In the genomic region with DNA sequence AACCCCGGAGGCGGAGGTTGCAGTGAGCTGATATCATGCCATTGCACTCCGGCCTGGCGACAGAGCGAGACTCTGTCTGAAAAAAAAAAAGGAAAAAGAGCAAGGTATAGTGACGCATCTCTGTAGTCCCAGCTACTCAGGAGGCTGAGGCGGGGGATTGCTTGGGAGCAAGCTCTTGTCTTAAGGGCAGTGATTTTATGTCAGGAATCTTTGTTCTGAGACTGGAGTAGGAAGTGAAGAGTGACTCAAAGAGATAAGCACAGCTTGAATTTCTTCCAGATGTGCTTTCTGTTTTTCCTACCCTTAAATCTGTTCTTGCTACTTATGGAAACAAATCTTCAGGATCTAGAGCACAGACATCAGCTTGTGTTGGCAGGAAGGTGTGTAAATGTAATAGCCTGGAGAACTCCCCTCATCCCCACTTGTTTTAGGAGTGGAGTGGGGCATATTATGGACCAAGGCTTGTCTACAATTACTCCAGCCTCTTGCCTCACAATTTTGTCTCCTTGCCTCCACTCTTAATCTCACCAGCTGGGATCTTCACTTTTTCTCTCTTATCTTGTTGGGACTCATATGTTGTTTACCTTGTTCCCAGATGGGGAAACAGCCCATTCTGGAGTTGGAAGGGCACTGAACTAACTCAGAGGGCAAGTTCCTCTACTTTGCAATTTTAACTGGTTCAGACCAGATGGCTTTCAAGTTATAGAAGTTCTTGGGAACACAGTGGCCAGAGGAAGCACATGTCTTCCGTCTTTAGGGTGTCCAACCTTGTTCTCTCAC, we compare ENCODE assay signal across 15 cellular contexts. TPM values are rescaled to one million over a fixed set of nuclear protein-coding genes. Genes with fewer than 3 reads are reported as not detected.
A peak's percentile ranks its signal among the peaks of the same experiment; 100 is the strongest.
DNase-seq lines count a peak whose midpoint lies in the region; ATAC-seq, FAIRE-seq and TF ChIP-seq lines count a peak whose summit lies in the region.
"Had no signal": no experiment of that assay in that cellular context is flagged by ENCODE, and none has a peak within 500 bp of the region (broad histone marks: within the 10 kb centered on the region; RNA-seq: fewer than 3 reads in every experiment).

No MANE protein-coding gene starts in this region.

- no peak for TF ChIP-seq CTCF in activated CD8-positive, alpha-beta T cell treated with anti-CD3 and anti-CD28 coated beads for 36 hours (IDR thresholded peaks at IDR 0.05)
- TF ChIP-seq CTCF in RWPE1 (conservative IDR thresholded peaks at IDR 0.05; ENCODE audit: low read depth) (no peak), endothelial cell of umbilical vein (IDR thresholded peaks at IDR 0.05; ENCODE audit: extremely low read depth in 1 of 2, insufficient read depth in 1 of 2, low read depth in 1 of 2, low read length in 2 of 2) (no peak), osteoblast (IDR thresholded peaks at IDR 0.05; ENCODE audit: extremely low read depth, low read depth, low read length) (no peak)

- H3K36me3 Mint-ChIP-seq in activated CD8-positive, alpha-beta T cell treated with anti-CD3 and anti-CD28 coated beads for 36 hours (ENCODE audit: low read depth): peaks cover 53% of the 10 kb centered on the region
- peaks cover 68% of the 10 kb centered on the region for H3K36me3 Mint-ChIP-seq in activated CD8-positive, alpha-beta T cell treated with anti-CD3 and anti-CD28 coated beads, Interleukin-2, amount 10 ng/mL, durations not matched to agents 7 days and 5 days (ENCODE audit: low read depth)

- peak overlapping the region; percentile 77 for H3K27ac Mint-ChIP-seq in activated CD8-positive, alpha-beta T cell treated with anti-CD3 and anti-CD28 coated beads for 36 hours
- no peak overlapping the region for H3K27ac Mint-ChIP-seq in activated CD8-positive, alpha-beta T cell treated with anti-CD3 and anti-CD28 coated beads, Interleukin-2, amount 10 ng/mL, durations not matched to agents 7 days and 5 days

- H4K20me1 ChIP-seq in endothelial cell of umbilical vein (replicated peaks; ENCODE audit: control insufficient read depth, extremely low read depth, insufficient read depth, low read length) (peaks cover 3% of the 10 kb centered on the region), osteoblast (ENCODE audit: insufficient read depth, low read length) (peaks cover 69% of the 10 kb centered on the region)

- dilution Hi-C loops in endothelial cell of umbilical vein (cut with MboI; ENCODE audit: extremely low pct_ligation_motif_present, low sequenced_read_pairs): no loop called here

- CTCF ChIA-PET in activated CD8-positive, alpha-beta T cell treated with anti-CD3 and anti-CD28 coated beads for 36 hours (lab: Charles Lee): interaction anchor here (1.1 to 1.8 kb wide), 2 partner anchors 9 to 10 kb away, joined by 3 read pairs; no protein-coding TSS in a partner anchor
- CTCF ChIA-PET in activated CD8-positive, alpha-beta T cell treated with anti-CD3 and anti-CD28 coated beads, Interleukin-2, amount 10 ng/mL, durations not matched to agents 7 days and 5 days (lab: Charles Lee): interaction anchor here (1.0 to 1.7 kb wide), 3 partner anchors 10 to 12 kb away, joined by 4 to 7 read pairs (median 4); partner anchors contain the start of gene DDX55
- CTCF ChIA-PET in RWPE1 (lab: Yijun Ruan, JAX) (no interaction called here), endothelial cell of umbilical vein (lab: Charles Lee) (interaction anchor here (2.8 kb wide), 1 partner anchor 10 kb away, joined by 7 read pairs; no protein-coding TSS in a partner anchor)

- no peak for ATAC-seq in activated CD8-positive, alpha-beta T cell treated with anti-CD3 and anti-CD28 coated beads for 36 hours
- no peak for ATAC-seq in activated CD8-positive, alpha-beta T cell treated with anti-CD3 and anti-CD28 coated beads, Interleukin-2, amount 10 ng/mL, durations not matched to agents 7 days and 5 days
- no peak for ATAC-seq in GM19328 (IDR thresholded peaks at IDR 0.05; ENCODE audit: unreplicated experiment)
- ATAC-seq: A549, Panc1 had no signal

- TF ChIP-seq POLR2A in endothelial cell of umbilical vein (IDR thresholded peaks at IDR 0.05; ENCODE audit: low read depth, low read length): no peak

- H3K4me2 ChIP-seq in endothelial cell of umbilical vein (ENCODE audit: insufficient read depth, low read length): no peak overlapping the region
- H3K4me2 ChIP-seq in osteoblast (ENCODE audit: insufficient read depth, low read length): no peak overlapping the region
- H3K4me2 ChIP-seq: A549 had no signal

- H3K4me3 ChIP-seq in endothelial cell of umbilical vein (replicated peaks in 1 of 3; ENCODE audit: insufficient read depth in 1 of 3, low read depth in 1 of 3, low read length in 3 of 3) (no peak overlapping the region), osteoblast (ENCODE audit: insufficient read depth, low read length) (no peak overlapping the region)
- H3K4me3 ChIP-seq: A549, ovary, tibial nerve had no signal

- peaks cover 81% of the 10 kb centered on the region for H3K79me2 ChIP-seq in endothelial cell of umbilical vein (ENCODE audit: control insufficient read depth, insufficient read depth, low read length)
- H3K79me2 ChIP-seq in osteoblast (ENCODE audit: insufficient read depth, low read length): peaks cover 94% of the 10 kb centered on the region

- BruUV-seq in endothelial cell of umbilical vein (replicated peaks; lab: Mats Ljungman, UMichigan): no TSS peak

- no peaks in the 10 kb centered on the region for H3K9me1 ChIP-seq in endothelial cell of umbilical vein (replicated peaks; ENCODE audit: control insufficient read depth, extremely low read depth, insufficient read depth, low read length)

- POLR2A ChIA-PET in activated CD8-positive, alpha-beta T cell treated with anti-CD3 and anti-CD28 coated beads for 36 hours (lab: Charles Lee): interaction anchor here (0.5 to 1.8 kb wide), 2 partner anchors 10 to 199 kb away, joined by 3 to 10 read pairs; partner anchors contain the start of gene DDX55
- POLR2A ChIA-PET in activated CD8-positive, alpha-beta T cell treated with anti-CD3 and anti-CD28 coated beads, Interleukin-2, amount 10 ng/mL, durations not matched to agents 7 days and 5 days (lab: Charles Lee): interaction anchor here (3.1 kb wide), 1 partner anchor 10 kb away, joined by 12 read pairs; the partner anchor contains the start of gene DDX55
- POLR2A ChIA-PET in RWPE1 (lab: Yijun Ruan, JAX; ENCODE audit: low non-redundant PET): interaction anchor here (0.5 to 0.6 kb wide), 2 partner anchors 8 to 269 kb away, joined by 3 read pairs; no protein-coding TSS in a partner anchor
- POLR2A ChIA-PET in endothelial cell of umbilical vein (lab: Charles Lee): no interaction called here

- intact Hi-C loops in activated CD8-positive, alpha-beta T cell treated with anti-CD3 and anti-CD28 coated beads for 36 hours (cut with micrococcal nuclease): no loop called here
- intact Hi-C loops in endothelial cell of umbilical vein (cut with micrococcal nuclease): no loop called here

- H3K27me3 ChIP-seq in endothelial cell of umbilical vein (ENCODE audit: control insufficient read depth in 2 of 2, insufficient read depth in 2 of 2, low read length in 2 of 2) (no peaks in the 10 kb centered on the region), osteoblast (ENCODE audit: insufficient read depth, low read length) (no peaks in the 10 kb centered on the region)
- H3K27me3 ChIP-seq: ovary, tibial nerve had no signal

- H2AFZ ChIP-seq in endothelial cell of umbilical vein (ENCODE audit: low read depth, low read length) (no peak overlapping the region), osteoblast (ENCODE audit: low read length) (no peak overlapping the region)

- H3K27ac ChIP-seq in RWPE1 (0 out of 2 replicates have a peak overlapping the region, but pooled peaks have one; percentile 24), endothelial cell of umbilical vein (ENCODE audit: insufficient read depth, low read depth, low read length) (peak overlapping the region; percentile 24), osteoblast (ENCODE audit: low read depth, low read length) (peak overlapping the region; percentile 61)
- H3K27ac ChIP-seq: A549, ovary, tibial nerve had no signal

- peaks cover 30% of the 10 kb centered on the region for H3K4me1 ChIP-seq in endothelial cell of umbilical vein (ENCODE audit: control insufficient read depth, extremely low read depth, insufficient read depth, low read length)
- H3K4me1 ChIP-seq in osteoblast (ENCODE audit: insufficient read depth, low read length): peaks cover 32% of the 10 kb centered on the region

- FAIRE-seq in endothelial cell of umbilical vein (lab: Jason Lieb, UNC): peak; percentile 83
- FAIRE-seq: A549 had no signal

- no peaks in the 10 kb centered on the region for H3K9me3 Mint-ChIP-seq in activated CD8-positive, alpha-beta T cell treated with anti-CD3 and anti-CD28 coated beads for 36 hours
- no peaks in the 10 kb centered on the region for H3K9me3 Mint-ChIP-seq in activated CD8-positive, alpha-beta T cell treated with anti-CD3 and anti-CD28 coated beads, Interleukin-2, amount 10 ng/mL, durations not matched to agents 7 days and 5 days (ENCODE audit: insufficient read depth)

- peaks cover 12 to 23% of the 10 kb centered on the region in 2 experiments for H3K36me3 ChIP-seq in endothelial cell of umbilical vein (ENCODE audit: control insufficient read depth in 2 of 2, extremely low read depth in 1 of 2, insufficient read depth in 2 of 2, low read length in 2 of 2)
- peaks cover 91% of the 10 kb centered on the region for H3K36me3 ChIP-seq in osteoblast (ENCODE audit: insufficient read depth, low read length)
- H3K36me3 ChIP-seq: ovary had no signal

- peaks cover 44% of the 10 kb centered on the region for H3K4me1 Mint-ChIP-seq in activated CD8-positive, alpha-beta T cell treated with anti-CD3 and anti-CD28 coated beads for 36 hours (ENCODE audit: low read depth)
- H3K4me1 Mint-ChIP-seq in activated CD8-positive, alpha-beta T cell treated with anti-CD3 and anti-CD28 coated beads, Interleukin-2, amount 10 ng/mL, durations not matched to agents 7 days and 5 days (ENCODE audit: low read depth): peaks cover 24% of the 10 kb centered on the region

- H3K9ac ChIP-seq in endothelial cell of umbilical vein (replicated peaks; ENCODE audit: extremely low read depth, insufficient read depth, low read length): no peak overlapping the region

- no peaks in the 10 kb centered on the region for H3K27me3 Mint-ChIP-seq in activated CD8-positive, alpha-beta T cell treated with anti-CD3 and anti-CD28 coated beads for 36 hours
- H3K27me3 Mint-ChIP-seq in activated CD8-positive, alpha-beta T cell treated with anti-CD3 and anti-CD28 coated beads, Interleukin-2, amount 10 ng/mL, durations not matched to agents 7 days and 5 days (ENCODE audit: low read depth): no peaks in the 10 kb centered on the region

- H3K9me3 ChIP-seq in endothelial cell of umbilical vein (replicated peaks; ENCODE audit: control insufficient read depth, insufficient read depth, low read length) (no peaks in the 10 kb centered on the region), osteoblast (ENCODE audit: low read depth, low read length) (no peaks in the 10 kb centered on the region)
- H3K9me3 ChIP-seq: A549, ovary, tibial nerve had no signal

- H3K4me3 Mint-ChIP-seq in activated CD8-positive, alpha-beta T cell treated with anti-CD3 and anti-CD28 coated beads for 36 hours: no peak overlapping the region
- no peak overlapping the region for H3K4me3 Mint-ChIP-seq in activated CD8-positive, alpha-beta T cell treated with anti-CD3 and anti-CD28 coated beads, Interleukin-2, amount 10 ng/mL, durations not matched to agents 7 days and 5 days

- no peak for DNase-seq in activated CD8-positive, alpha-beta T cell treated with anti-CD3 and anti-CD28 coated beads for 36 hours
- no peak for DNase-seq in activated CD8-positive, alpha-beta T cell treated with anti-CD3 and anti-CD28 coated beads, Interleukin-2, amount 10 ng/mL, durations not matched to agents 7 days and 5 days
- DNase-seq in RWPE1 (ENCODE audit: low spot score): no peak
- DNase-seq in endothelial cell of umbilical vein (ENCODE audit: low read depth, low spot score): peak; percentile 43
- DNase-seq in osteoblast (ENCODE audit: insufficient read length, low spot score, missing footprints): peak; percentile 89
- DNase-seq in NCI-H2196 treated with DMSO at 0.1 percent for 48 hours (lab: John Stamatoyannopoulos, UW; ENCODE audit: unreplicated experiment): no peak
- no peak for DNase-seq in occipital lobe (lab: John Stamatoyannopoulos, UW)
- DNase-seq: activated effector memory CD4-positive, alpha-beta T cell treated with anti-CD3 and anti-CD28 coated beads, Interleukin-2, amount 50 U/mL, for 16 hours; DMS153; NCI-H446 treated with DMSO at 0.1 percent for 48 hours; ovary had no signal

RNA-seq across cellular contexts. Expression of gene TMED2, which starts 7.5 kb away (rescaled TPM):
- total RNA-seq in activated CD8-positive, alpha-beta T cell treated with anti-CD3 and anti-CD28 coated beads for 36 hours: 100 to 1,000 TPM; 121 to 122 TPM
- 100 to 1,000 TPM; 151 to 153 TPM for total RNA-seq in activated CD8-positive, alpha-beta T cell treated with anti-CD3 and anti-CD28 coated beads, Interleukin-2, amount 10 ng/mL, durations not matched to agents 7 days and 5 days
- total RNA-seq in endothelial cell of umbilical vein (284 and 293 TPM in 2 replicates), osteoblast (382 and 418 TPM in 2 replicates), occipital lobe (244 TPM)
- polyA plus RNA-seq in endothelial cell of umbilical vein: 125 and 142 TPM in 2 replicates
- polyA plus RNA-seq in endothelial cell of umbilical vein (2011; cell fraction: cytosol; rRNA removed): 136 and 139 TPM in 2 replicates
- polyA plus RNA-seq in endothelial cell of umbilical vein (2011; cell fraction: nucleus; rRNA removed): 53.0 and 73.9 TPM in 2 replicates
- polyA plus RNA-seq in endothelial cell of umbilical vein (2012): 268 and 286 TPM in 2 replicates
- 143 and 159 TPM in 2 replicates for polyA minus RNA-seq in endothelial cell of umbilical vein
- polyA minus RNA-seq in endothelial cell of umbilical vein (2011; cell fraction: cytosol; rRNA and poly(A)+ RNA removed): 81.7 TPM
- 40.8 and 57.9 TPM in 2 replicates for polyA minus RNA-seq in endothelial cell of umbilical vein (2011; cell fraction: nucleus; rRNA and poly(A)+ RNA removed)

RNA-seq across cellular contexts. Expression of gene DDX55, which starts 10.0 kb away (rescaled TPM):
- total RNA-seq in activated CD8-positive, alpha-beta T cell treated with anti-CD3 and anti-CD28 coated beads for 36 hours: 10 to 100 TPM; 51.7 to 55.4 TPM
- total RNA-seq in activated CD8-positive, alpha-beta T cell treated with anti-CD3 and anti-CD28 coated beads, Interleukin-2, amount 10 ng/mL, durations not matched to agents 7 days and 5 days: 10 to 100 TPM; 44.7 to 44.8 TPM
- total RNA-seq in endothelial cell of umbilical vein: 25.9 and 29.5 TPM in 2 replicates
- polyA plus RNA-seq in endothelial cell of umbilical vein: 17.6 and 17.8 TPM in 2 replicates
- polyA plus RNA-seq in endothelial cell of umbilical vein (2011; cell fraction: cytosol; rRNA removed): 19.1 and 19.4 TPM in 2 replicates
- polyA plus RNA-seq in endothelial cell of umbilical vein (2011; cell fraction: nucleus; rRNA removed): 61.7 and 82.2 TPM in 2 replicates
- polyA plus RNA-seq in endothelial cell of umbilical vein (2012): 20.1 and 20.3 TPM in 2 replicates
- polyA minus RNA-seq in endothelial cell of umbilical vein: 20.9 and 23.2 TPM in 2 replicates
- 26.7 TPM for polyA minus RNA-seq in endothelial cell of umbilical vein (2011; cell fraction: cytosol; rRNA and poly(A)+ RNA removed)
- polyA minus RNA-seq in endothelial cell of umbilical vein (2011; cell fraction: nucleus; rRNA and poly(A)+ RNA removed): 17.2 and 20.0 TPM in 2 replicates
- total RNA-seq in osteoblast: 19.2 and 20.6 TPM in 2 replicates
- 21.5 TPM for total RNA-seq in occipital lobe

RNA-seq across cellular contexts. Expression of gene EIF2B1, which starts 41.6 kb away (rescaled TPM):
- 10 to 100 TPM; 54.5 to 61.8 TPM for total RNA-seq in activated CD8-positive, alpha-beta T cell treated with anti-CD3 and anti-CD28 coated beads for 36 hours
- 10 to 100 TPM; 70.2 to 73.6 TPM for total RNA-seq in activated CD8-positive, alpha-beta T cell treated with anti-CD3 and anti-CD28 coated beads, Interleukin-2, amount 10 ng/mL, durations not matched to agents 7 days and 5 days
- total RNA-seq in endothelial cell of umbilical vein (61.8 and 65.7 TPM in 2 replicates), osteoblast (32.4 and 32.6 TPM in 2 replicates), occipital lobe (27.1 TPM)
- 25.2 and 32.6 TPM in 2 replicates for polyA plus RNA-seq in endothelial cell of umbilical vein
- polyA plus RNA-seq in endothelial cell of umbilical vein (2011; cell fraction: cytosol; rRNA removed): 39.6 and 41.4 TPM in 2 replicates
- polyA plus RNA-seq in endothelial cell of umbilical vein (2011; cell fraction: nucleus; rRNA removed): 73.6 and 91.5 TPM in 2 replicates
- polyA plus RNA-seq in endothelial cell of umbilical vein (2012): 39.0 and 45.4 TPM in 2 replicates
- polyA minus RNA-seq in endothelial cell of umbilical vein: 20.7 and 22.2 TPM in 2 replicates
- polyA minus RNA-seq in endothelial cell of umbilical vein (2011; cell fraction: cytosol; rRNA and poly(A)+ RNA removed): 12.7 TPM
- 11.0 and 18.7 TPM in 2 replicates for polyA minus RNA-seq in endothelial cell of umbilical vein (2011; cell fraction: nucleus; rRNA and poly(A)+ RNA removed)

RNA-seq across cellular contexts. Expression of gene GTF2H3, which starts 41.7 kb away (rescaled TPM):
- 10 to 100 TPM; 78.6 to 80.0 TPM for total RNA-seq in activated CD8-positive, alpha-beta T cell treated with anti-CD3 and anti-CD28 coated beads for 36 hours
- 10 to 100 TPM; 42.9 to 47.0 TPM for total RNA-seq in activated CD8-positive, alpha-beta T cell treated with anti-CD3 and anti-CD28 coated beads, Interleukin-2, amount 10 ng/mL, durations not matched to agents 7 days and 5 days
- total RNA-seq in endothelial cell of umbilical vein (28.7 and 31.3 TPM in 2 replicates), osteoblast (35.9 and 38.7 TPM in 2 replicates), occipital lobe (38.7 TPM)
- 17.8 and 19.3 TPM in 2 replicates for polyA plus RNA-seq in endothelial cell of umbilical vein
- polyA plus RNA-seq in endothelial cell of umbilical vein (2011; cell fraction: cytosol; rRNA removed): 26.7 and 27.3 TPM in 2 replicates
- 14.4 and 16.2 TPM in 2 replicates for polyA plus RNA-seq in endothelial cell of umbilical vein (2011; cell fraction: nucleus; rRNA removed)
- polyA plus RNA-seq in endothelial cell of umbilical vein (2012): 38.0 and 50.6 TPM in 2 replicates
- 29.9 and 31.5 TPM in 2 replicates for polyA minus RNA-seq in endothelial cell of umbilical vein
- 19.8 TPM for polyA minus RNA-seq in endothelial cell of umbilical vein (2011; cell fraction: cytosol; rRNA and poly(A)+ RNA removed)
- polyA minus RNA-seq in endothelial cell of umbilical vein (2011; cell fraction: nucleus; rRNA and poly(A)+ RNA removed): 12.2 and 13.8 TPM in 2 replicates

RNA-seq across cellular contexts. Expression of gene RILPL1, which starts 58.4 kb away (rescaled TPM):
- 1 to 10 TPM; 2.9 TPM for total RNA-seq in activated CD8-positive, alpha-beta T cell treated with anti-CD3 and anti-CD28 coated beads for 36 hours
- total RNA-seq in activated CD8-positive, alpha-beta T cell treated with anti-CD3 and anti-CD28 coated beads, Interleukin-2, amount 10 ng/mL, durations not matched to agents 7 days and 5 days: under 1 TPM; 0.91 to 0.92 TPM
- total RNA-seq in endothelial cell of umbilical vein (29.7 and 30.4 TPM in 2 replicates), osteoblast (14.7 and 16.3 TPM in 2 replicates), occipital lobe (4.8 TPM)
- polyA plus RNA-seq in endothelial cell of umbilical vein: 34.3 and 38.4 TPM in 2 replicates
- polyA plus RNA-seq in endothelial cell of umbilical vein (2011; cell fraction: cytosol; rRNA removed): 27.2 and 31.6 TPM in 2 replicates
- 42.9 and 57.0 TPM in 2 replicates for polyA plus RNA-seq in endothelial cell of umbilical vein (2011; cell fraction: nucleus; rRNA removed)
- polyA plus RNA-seq in endothelial cell of umbilical vein (2012): 24.4 and 37.5 TPM in 2 replicates
- 24.9 and 30.1 TPM in 2 replicates for polyA minus RNA-seq in endothelial cell of umbilical vein
- polyA minus RNA-seq in endothelial cell of umbilical vein (2011; cell fraction: cytosol; rRNA and poly(A)+ RNA removed): 4.9 TPM
- 16.3 and 24.8 TPM in 2 replicates for polyA minus RNA-seq in endothelial cell of umbilical vein (2011; cell fraction: nucleus; rRNA and poly(A)+ RNA removed)

Comparison
In these comparisons a context has a peak if more than half of its experiments do, and no peak if none do; other contexts are left out.
1. DNase-seq: peak in endothelial cell of umbilical vein (single experiment) and osteoblast (single experiment); none in activated CD8-positive, alpha-beta T cell treated with anti-CD3 and anti-CD28 coated beads for 36 hours (single experiment), activated CD8-positive, alpha-beta T cell treated with anti-CD3 and anti-CD28 coated beads, Interleukin-2, amount 10 ng/mL, durations not matched to agents 7 days and 5 days (single experiment), RWPE1 (single experiment), NCI-H2196 treated with DMSO at 0.1 percent for 48 hours (single experiment) and occipital lobe (single experiment).
2. Peak in every context shown above with its lines, with median percentiles within 50 percentile points of each other: H3K27ac ChIP-seq.